In the genomic region with DNA sequence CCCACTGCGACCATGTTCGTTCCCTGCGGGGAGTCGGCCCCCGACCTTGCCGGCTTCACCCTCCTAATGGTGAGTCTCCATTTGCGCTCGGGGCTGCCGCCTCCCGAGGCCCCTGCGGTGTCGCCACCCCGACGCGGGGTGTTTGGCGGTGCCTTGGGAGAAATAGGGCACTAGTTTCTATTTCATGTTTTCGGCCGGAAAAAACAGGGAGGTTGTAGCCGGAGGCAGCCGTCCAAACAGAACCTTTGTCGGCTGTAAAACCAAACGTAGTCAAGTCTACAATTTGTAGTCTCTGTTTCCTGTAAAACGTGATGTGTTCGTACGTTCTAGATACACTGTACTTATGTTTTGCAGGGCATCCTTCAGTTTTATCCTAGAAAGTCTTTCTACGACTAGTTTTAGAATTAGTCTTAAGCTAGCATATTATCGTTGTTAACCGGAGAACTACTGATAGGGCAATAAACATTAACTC, we compare ENCODE assay signal across 8 cellular contexts. TPM values are rescaled to one million over a fixed set of nuclear protein-coding genes. Genes with fewer than 3 reads are reported as not detected.
A peak's percentile ranks its signal among the peaks of the same experiment; 100 is the strongest.
DNase-seq lines count a peak whose midpoint lies in the region; ATAC-seq and TF ChIP-seq lines count a peak whose summit lies in the region.

No MANE protein-coding gene starts in this region.

- H3K4me1 Mint-ChIP-seq in CD4-positive, CD25-positive, alpha-beta regulatory T cell: peaks cover 37 to 75% (median 56%) of the 10 kb centered on the region in 4 donors

- no peaks in the 10 kb centered on the region for H3K9me3 ChIP-seq in CD4-positive, CD25-positive, alpha-beta regulatory T cell (ENCODE audit: control insufficient read depth in 2 of 2, low read length in 2 of 2)
- H3K9me3 ChIP-seq in HCT116 (ENCODE audit: control insufficient read depth in 1 of 2, insufficient read depth in 1 of 2, low read depth in 1 of 2, low read length in 2 of 2) (no peaks in the 10 kb centered on the region), thymus (ENCODE audit: control insufficient read depth) (no peaks in the 10 kb centered on the region)

- H3K9me2 ChIP-seq in HCT116 (ENCODE audit: insufficient read depth): no peaks in the 10 kb centered on the region

- H3K27ac Mint-ChIP-seq in CD4-positive, CD25-positive, alpha-beta regulatory T cell: peak overlapping the region; percentile 91 to 99 (median 99)
- H3K27ac Mint-ChIP-seq in activated naive CD4-positive, alpha-beta T cell treated with anti-CD3 and anti-CD28 coated beads, Interleukin-2, amount 50 U/mL, for 72 hours: peak overlapping the region; percentile 96 to 100

- H3K27me3 ChIP-seq in CD4-positive, CD25-positive, alpha-beta regulatory T cell (ENCODE audit: control insufficient read depth, insufficient read depth, low read length): no peaks in the 10 kb centered on the region
- H3K27me3 ChIP-seq in HCT116 (ENCODE audit: insufficient read depth, low read length) (no peaks in the 10 kb centered on the region), kidney epithelial cell (ENCODE audit: control insufficient read depth, insufficient read depth, low read length) (no peaks in the 10 kb centered on the region), thymus (ENCODE audit: control insufficient read depth, insufficient read depth) (no peaks in the 10 kb centered on the region)

- H2AFZ ChIP-seq in HCT116 (ENCODE audit: low read depth, low read length, poor library complexity, severe bottlenecking): no peak overlapping the region

- no peak for TF ChIP-seq RAD21 in HCT116 (IDR thresholded peaks at IDR 0.05; ENCODE audit: low read depth)

- peak; percentile 46 to 47 for ATAC-seq in CD4-positive, CD25-positive, alpha-beta regulatory T cell (ENCODE audit: low read depth in 2 of 2)
- ATAC-seq in HCT116 (peak; percentile 1; the same call in 1 of the 2 replicates), GM21619 (IDR thresholded peaks at IDR 0.05; ENCODE audit: unreplicated experiment) (no peak)
- peak; percentile 60 to 67 for ATAC-seq in activated naive CD4-positive, alpha-beta T cell treated with anti-CD3 and anti-CD28 coated beads, Interleukin-2, amount 50 U/mL, for 72 hours

- peak overlapping the region; percentile 95 to 99 (median 96) for H3K4me3 Mint-ChIP-seq in CD4-positive, CD25-positive, alpha-beta regulatory T cell

- peak overlapping the region; percentile 95 for H3K9ac ChIP-seq in HCT116 (ENCODE audit: low read length)

- peaks cover 30% of the 10 kb centered on the region for H3K4me1 ChIP-seq in CD4-positive, CD25-positive, alpha-beta regulatory T cell (ENCODE audit: control insufficient read depth, insufficient read depth, low read length, poor library complexity, severe bottlenecking)
- H3K4me1 ChIP-seq in HCT116 (ENCODE audit: control insufficient read depth in 1 of 2, insufficient read depth in 2 of 2, low read length in 2 of 2) (peaks cover 8 to 24% of the 10 kb centered on the region in 2 experiments; a peak in 3 of 4 replicates), thymus (ENCODE audit: control insufficient read depth, insufficient read depth, low read length) (peaks cover 26% of the 10 kb centered on the region)

- H3K4me3 ChIP-seq in CD4-positive, CD25-positive, alpha-beta regulatory T cell (ENCODE audit: low read depth, low read length): peak overlapping the region; percentile 100
- H3K4me3 ChIP-seq in HCT116 (replicated peaks in 1 of 2; ENCODE audit: low read depth in 1 of 2, low read length in 2 of 2) (peak overlapping the region; percentile 90 to 98), kidney epithelial cell (ENCODE audit: low read depth, low read length) (peak overlapping the region; percentile 97), thymus (ENCODE audit: low read length) (peak overlapping the region; percentile 83)

- WGBS in thymus: under 1% methylated on average over 28 of the region's 28 CpGs

- TF ChIP-seq POLR2A in HCT116 (IDR thresholded peaks at IDR 0.05; ENCODE audit: borderline replicate concordance, extremely low read depth, insufficient read depth, insufficient read length): no peak

- H3K4me2 ChIP-seq in HCT116 (ENCODE audit: low read length): peak overlapping the region; percentile 86

- no peaks in the 10 kb centered on the region for H4K20me1 ChIP-seq in HCT116 (ENCODE audit: insufficient read depth)

- no peaks in the 10 kb centered on the region for H3K9me3 Mint-ChIP-seq in CD4-positive, CD25-positive, alpha-beta regulatory T cell
- H3K9me3 Mint-ChIP-seq in activated naive CD4-positive, alpha-beta T cell treated with anti-CD3 and anti-CD28 coated beads, Interleukin-2, amount 50 U/mL, for 72 hours: no peaks in the 10 kb centered on the region

- CTCF ChIA-PET in HCT116 (lab: Charles Lee): no interaction called here

- H3K79me2 ChIP-seq in HCT116 (ENCODE audit: insufficient read depth, low read length): peaks cover 90% of the 10 kb centered on the region

- peaks cover 21% of the 10 kb centered on the region for H3K36me3 Mint-ChIP-seq in CD4-positive, CD25-positive, alpha-beta regulatory T cell
- H3K36me3 Mint-ChIP-seq in activated naive CD4-positive, alpha-beta T cell treated with anti-CD3 and anti-CD28 coated beads, Interleukin-2, amount 50 U/mL, for 72 hours: peaks cover 26 to 27% of the 10 kb centered on the region in 2 donors

- H3K27me3 Mint-ChIP-seq in CD4-positive, CD25-positive, alpha-beta regulatory T cell: no peaks in the 10 kb centered on the region

- BruUV-seq in HCT116 (replicated peaks; lab: Mats Ljungman, UMichigan): no TSS peak

- intact Hi-C loops in HCT116 (cut with micrococcal nuclease): no loop called here

- RAD21 ChIA-PET in HCT116 (lab: Charles Lee; ENCODE audit: low non-redundant PET in 1 of 2, low total read pairs in 2 of 2, uncharacterized antibody in 2 of 2, unreplicated experiment in 2 of 2): no interaction called here

- peaks cover 25% of the 10 kb centered on the region for H3K36me3 ChIP-seq in CD4-positive, CD25-positive, alpha-beta regulatory T cell (ENCODE audit: control insufficient read depth, insufficient read depth, low read length)
- H3K36me3 ChIP-seq in HCT116 (ENCODE audit: control insufficient read depth in 1 of 2, insufficient read depth in 2 of 2, low read length in 2 of 2) (peaks cover 15 to 27% of the 10 kb centered on the region in 2 experiments), kidney epithelial cell (ENCODE audit: control insufficient read depth, insufficient read depth, low read length) (no peaks in the 10 kb centered on the region), thymus (ENCODE audit: control insufficient read depth, insufficient read depth) (peaks cover 11% of the 10 kb centered on the region)

- DNase-seq in CD4-positive, CD25-positive, alpha-beta regulatory T cell: no peak
- DNase-seq in HCT116 (ENCODE audit: low read depth, low spot score) (no peak), kidney epithelial cell (ENCODE audit: low read depth) (no peak), AML-193 (lab: John Stamatoyannopoulos, UW) (no peak), hippocampal formation (lab: John Stamatoyannopoulos, UW) (no peak)
- DNase-seq in activated naive CD4-positive, alpha-beta T cell treated with anti-CD3 and anti-CD28 coated beads, Interleukin-2, amount 50 U/mL, for 72 hours (ENCODE audit: low spot score in 2 of 2): no peak

- TF ChIP-seq CTCF in HCT116 (IDR thresholded peaks at IDR 0.05 in 2 of 3, conservative IDR thresholded peaks at IDR 0.05 in 1 of 3; ENCODE audit: borderline replicate concordance in 1 of 3, insufficient read depth in 1 of 3, low read depth in 2 of 3, low read length in 2 of 3) (no peak), kidney epithelial cell (IDR thresholded peaks at IDR 0.05; ENCODE audit: insufficient read depth, low read length, poor library complexity, severe bottlenecking) (no peak)

- peak overlapping the region; percentile 95 for H3K27ac ChIP-seq in CD4-positive, CD25-positive, alpha-beta regulatory T cell (ENCODE audit: insufficient read depth, low read length, poor library complexity, severe bottlenecking)
- H3K27ac ChIP-seq in HCT116 (ENCODE audit: low read depth, low read length) (peak overlapping the region; percentile 95), thymus (ENCODE audit: low read depth) (peak overlapping the region; percentile 99)

- POLR2A ChIA-PET in HCT116 (lab: Charles Lee): interaction anchor here (2.3 kb wide), 1 partner anchor 180 kb away, joined by 6 read pairs; a partner anchor contains a TSS

TF ChIP-seq in HCT116, 20 proteins besides CTCF, POLR2A, EP300 and RAD21 (continues in another document):
- no peak for TF ChIP-seq SP1 (IDR thresholded peaks at IDR 0.05; ENCODE audit: low read depth)
- TF ChIP-seq ZFX (IDR thresholded peaks at IDR 0.05): no peak; the same call in 1 of the 2 replicates
- TF ChIP-seq CEBPB (IDR thresholded peaks at IDR 0.05; ENCODE audit: low read depth): no peak

RNA-seq across cellular contexts. Expression of a gene that starts 0.3 kb away (rescaled TPM):
- total RNA-seq in CD4-positive, CD25-positive, alpha-beta regulatory T cell: 60.3 TPM
- 100 to 1,000 TPM; 145 to 199 (median 154) TPM for polyA plus RNA-seq in CD4-positive, CD25-positive, alpha-beta regulatory T cell
- total RNA-seq in HCT116 (2021; ENCODE audit: unreplicated experiment) (84.3 TPM), kidney epithelial cell (80.6 and 82.2 TPM in 2 replicates)
- 36.6 and 58.1 TPM in 2 replicates for polyA plus RNA-seq in HCT116 (2012)
- total RNA-seq in activated naive CD4-positive, alpha-beta T cell treated with anti-CD3 and anti-CD28 coated beads, Interleukin-2, amount 50 U/mL, for 72 hours: 100 to 1,000 TPM in 1 of 2 donors, 10 to 100 TPM in 1; 60.4 to 120 TPM
- polyA plus RNA-seq in thymus: 125 TPM

RNA-seq across cellular contexts. Expression of a gene that starts 0.6 kb away (rescaled TPM):
- total RNA-seq in CD4-positive, CD25-positive, alpha-beta regulatory T cell: 8.8 TPM
- 10 to 100 TPM in 2 of 4 donors, 1 to 10 TPM in 2; 7.3 to 14.2 (median 9.3) TPM for polyA plus RNA-seq in CD4-positive, CD25-positive, alpha-beta regulatory T cell
- total RNA-seq in HCT116 (2021; ENCODE audit: unreplicated experiment) (13.5 TPM), kidney epithelial cell (3.7 and 7.6 TPM in 2 replicates)
- 7.1 and 8.1 TPM in 2 replicates for polyA plus RNA-seq in HCT116 (2012)
- 10 to 100 TPM; 10.9 to 13.2 TPM for total RNA-seq in activated naive CD4-positive, alpha-beta T cell treated with anti-CD3 and anti-CD28 coated beads, Interleukin-2, amount 50 U/mL, for 72 hours
- polyA plus RNA-seq in thymus: 4.7 TPM

RNA-seq across cellular contexts. Expression of a gene that starts 45.2 kb away (rescaled TPM):
- total RNA-seq in CD4-positive, CD25-positive, alpha-beta regulatory T cell: 2.7 TPM
- polyA plus RNA-seq in CD4-positive, CD25-positive, alpha-beta regulatory T cell: under 1 TPM in 3 of 4 donors, not detected in 1; 0.13 to 0.61 (median 0.49) TPM
- total RNA-seq in HCT116 (2021; ENCODE audit: unreplicated experiment) (26.6 TPM), kidney epithelial cell (49.2 and 52.4 TPM in 2 replicates)
- polyA plus RNA-seq in HCT116 (2012): 10.4 and 13.0 TPM in 2 replicates
- 1 to 10 TPM; 1.9 to 2.3 TPM for total RNA-seq in activated naive CD4-positive, alpha-beta T cell treated with anti-CD3 and anti-CD28 coated beads, Interleukin-2, amount 50 U/mL, for 72 hours
- 6.2 TPM for polyA plus RNA-seq in thymus
